In genomic region chr19:40570313-40571004, GRCh38 we compare ENCODE assay signal across 8 cellular contexts. TPM values are rescaled to one million over a fixed set of nuclear protein-coding genes. Genes with fewer than 3 reads are reported as not detected.
DNase-seq lines count a peak whose midpoint lies in the region; ATAC-seq and TF ChIP-seq lines count a peak whose summit lies in the region.

No MANE protein-coding gene starts in this region.

- BruUV-seq in PC-3 (replicated peaks; lab: Mats Ljungman, UMichigan) = no TSS peak

- POLR2A ChIA-PET in PC-3 (lab: Charles Lee; ENCODE audit: unreplicated experiment) = interaction anchor here (0.7 kb wide), 1 partner anchor 137 kb away, joined by 19 read pairs; no protein-coding TSS in a partner anchor

- H3K9me3 ChIP-seq in PC-3 (ENCODE audit: low read length) = no peaks in the 10 kb centered on the region
- no peaks in the 10 kb centered on the region for H3K9me3 ChIP-seq in muscle layer of colon (ENCODE audit: low read length)

- DNase-seq in DMS153 (lab: John Stamatoyannopoulos, UW) = peak; percentile 99
- DNase-seq in PC-3 = peak; percentile 98
- DNase-seq in activated T-cell treated with anti-CD3 and anti-CD28 coated beads, Interleukin-2, amount 50 U/mL, for 1 hour = peak; percentile 93
- DNase-seq in stimulated activated CD8-positive, alpha-beta memory T cell treated with anti-CD3 and anti-CD28 coated beads, Interleukin-4, amount 100 ng/mL, for 48 hours = peak; percentile 98

- no peaks in the 10 kb centered on the region for H3K27me3 ChIP-seq in PC-3 (ENCODE audit: low read length)
- H3K27me3 ChIP-seq in muscle layer of colon (ENCODE audit: control insufficient read depth in 1 of 2, insufficient read depth in 2 of 2, low read length in 2 of 2) = peaks cover 20 to 26% of the 10 kb centered on the region in 2 donors

- ATAC-seq in GM21619 (IDR thresholded peaks at IDR 0.05; ENCODE audit: unreplicated experiment) (peak; percentile 77), PC-3 (peak; percentile 93), esophagus mucosa (peak; percentile 98)

- intact Hi-C loops in PC-3 (cut with micrococcal nuclease) = no loop called here

- H3K27ac ChIP-seq in PC-3 (ENCODE audit: low read length) (peak overlapping the region; percentile 54; the same call in 1 of the 2 replicates), muscle layer of colon (ENCODE audit: low read depth, low read length) (no peak overlapping the region)

- CTCF ChIA-PET in PC-3 (lab: Charles Lee) = interaction anchor here (0.5 kb wide), 1 partner anchor 21 kb away, joined by 3 read pairs; no protein-coding TSS in a partner anchor

- TF ChIP-seq CTCF in PC-3 (conservative IDR thresholded peaks at IDR 0.05; ENCODE audit: low read depth, low read length) = no peak

- peak overlapping the region; percentile 77 for H3K9ac ChIP-seq in PC-3 (ENCODE audit: low read length)
- H3K9ac ChIP-seq in muscle layer of colon (ENCODE audit: low read length) = no peak overlapping the region

- peak overlapping the region; percentile 98 for H3K4me2 ChIP-seq in PC-3 (ENCODE audit: low read length)

- TF ChIP-seq RAD21 in Ishikawa (IDR thresholded peaks at IDR 0.05; ENCODE audit: low read depth) = peak; percentile 11; the same call in 1 of the 2 replicates

- H3K4me3 ChIP-seq in PC-3 (ENCODE audit: low read length) = peak overlapping the region; percentile 71
- peak overlapping the region; percentile 1 to 47 for H3K4me3 ChIP-seq in muscle layer of colon (ENCODE audit: low read depth in 1 of 2, low read length in 2 of 2)

- H3K4me1 ChIP-seq in PC-3 (ENCODE audit: insufficient read depth, low read length) (peaks cover 6% of the 10 kb centered on the region), muscle layer of colon (ENCODE audit: insufficient read depth, low read length) (peaks cover 5% of the 10 kb centered on the region)

- no peaks in the 10 kb centered on the region for H3K9me2 ChIP-seq in PC-3 (replicated peaks; ENCODE audit: low read length)

- peak overlapping the region; percentile 93 for H2AFZ ChIP-seq in PC-3 (ENCODE audit: low read length)

- no peak for TF ChIP-seq EP300 in Ishikawa (IDR thresholded peaks at IDR 0.05; ENCODE audit: borderline replicate concordance)

- H3K79me2 ChIP-seq in PC-3 (ENCODE audit: low read length) = no peaks in the 10 kb centered on the region

- H3K36me3 ChIP-seq in PC-3 (ENCODE audit: low read depth, low read length) = no peaks in the 10 kb centered on the region
- no peaks in the 10 kb centered on the region for H3K36me3 ChIP-seq in muscle layer of colon (ENCODE audit: insufficient read depth, low read length)

- no peaks in the 10 kb centered on the region for H4K20me1 ChIP-seq in PC-3 (ENCODE audit: low read length)

- H3F3A ChIP-seq in PC-3 (ENCODE audit: low read length, unreplicated experiment) = no peaks in the 10 kb centered on the region

TF ChIP-seq in Ishikawa, 13 proteins besides CTCF, POLR2A, EP300 and RAD21:
- no peak for TF ChIP-seq TEAD4 (IDR thresholded peaks at IDR 0.05)
- no peak for TF ChIP-seq CEBPB (IDR thresholded peaks at IDR 0.05)
- TF ChIP-seq, protein P1, sequence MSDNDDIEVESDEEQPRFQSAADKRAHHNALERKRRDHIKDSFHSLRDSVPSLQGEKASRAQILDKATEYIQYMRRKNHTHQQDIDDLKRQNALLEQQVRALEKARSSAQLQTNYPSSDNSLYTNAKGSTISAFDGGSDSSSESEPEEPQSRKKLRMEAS (IDR thresholded peaks at IDR 0.05) = peak; percentile 85
- no peak for TF ChIP-seq CREB1 (IDR thresholded peaks at IDR 0.05; ENCODE audit: low read depth)
- TF ChIP-seq, protein P2, sequence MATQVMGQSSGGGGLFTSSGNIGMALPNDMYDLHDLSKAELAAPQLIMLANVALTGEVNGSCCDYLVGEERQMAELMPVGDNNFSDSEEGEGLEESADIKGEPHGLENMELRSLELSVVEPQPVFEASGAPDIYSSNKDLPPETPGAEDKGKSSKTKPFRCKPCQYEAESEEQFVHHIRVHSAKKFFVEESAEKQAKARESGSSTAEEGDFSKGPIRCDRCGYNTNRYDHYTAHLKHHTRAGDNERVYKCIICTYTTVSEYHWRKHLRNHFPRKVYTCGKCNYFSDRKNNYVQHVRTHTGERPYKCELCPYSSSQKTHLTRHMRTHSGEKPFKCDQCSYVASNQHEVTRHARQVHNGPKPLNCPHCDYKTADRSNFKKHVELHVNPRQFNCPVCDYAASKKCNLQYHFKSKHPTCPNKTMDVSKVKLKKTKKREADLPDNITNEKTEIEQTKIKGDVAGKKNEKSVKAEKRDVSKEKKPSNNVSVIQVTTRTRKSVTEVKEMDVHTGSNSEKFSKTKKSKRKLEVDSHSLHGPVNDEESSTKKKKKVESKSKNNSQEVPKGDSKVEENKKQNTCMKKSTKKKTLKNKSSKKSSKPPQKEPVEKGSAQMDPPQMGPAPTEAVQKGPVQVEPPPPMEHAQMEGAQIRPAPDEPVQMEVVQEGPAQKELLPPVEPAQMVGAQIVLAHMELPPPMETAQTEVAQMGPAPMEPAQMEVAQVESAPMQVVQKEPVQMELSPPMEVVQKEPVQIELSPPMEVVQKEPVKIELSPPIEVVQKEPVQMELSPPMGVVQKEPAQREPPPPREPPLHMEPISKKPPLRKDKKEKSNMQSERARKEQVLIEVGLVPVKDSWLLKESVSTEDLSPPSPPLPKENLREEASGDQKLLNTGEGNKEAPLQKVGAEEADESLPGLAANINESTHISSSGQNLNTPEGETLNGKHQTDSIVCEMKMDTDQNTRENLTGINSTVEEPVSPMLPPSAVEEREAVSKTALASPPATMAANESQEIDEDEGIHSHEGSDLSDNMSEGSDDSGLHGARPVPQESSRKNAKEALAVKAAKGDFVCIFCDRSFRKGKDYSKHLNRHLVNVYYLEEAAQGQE (IDR thresholded peaks at IDR 0.05; ENCODE audit: low read depth) = no peak
- TF ChIP-seq ZBTB7A (IDR thresholded peaks at IDR 0.05; ENCODE audit: low read depth) = peak; percentile 79; the same call in 1 of the 2 replicates
- TF ChIP-seq EGR1 (IDR thresholded peaks at IDR 0.05) = peak; percentile 96
- TF ChIP-seq TAF1 (IDR thresholded peaks at IDR 0.05; ENCODE audit: low read depth) = no peak
- TF ChIP-seq NFIC (IDR thresholded peaks at IDR 0.05) = no peak
- no peak for TF ChIP-seq FOXM1 (IDR thresholded peaks at IDR 0.05; ENCODE audit: borderline replicate concordance, low read depth)
- 0 out of 2 replicates have a peak, but pooled peaks have one; percentile 26 for TF ChIP-seq USF1 (IDR thresholded peaks at IDR 0.05)
- TF ChIP-seq YY1 (IDR thresholded peaks at IDR 0.05; ENCODE audit: low read depth) = no peak
- no peak for TF ChIP-seq TCF12 (IDR thresholded peaks at IDR 0.05; ENCODE audit: low read depth)
TF ChIP-seq in Ishikawa: peak in this region for 4.

RNA-seq across cellular contexts. Expression of gene SHKBP1, which starts 6.2 kb away (rescaled TPM):
- total RNA-seq in PC-3 (2014; rRNA removed) (43.0 and 63.2 TPM in 2 replicates), esophagus mucosa (42.8 TPM)

RNA-seq across cellular contexts. Expression of gene LTBP4, which starts 30.7 kb away (rescaled TPM):
- total RNA-seq in PC-3 (2014; rRNA removed) = 8.9 and 16.7 TPM in 2 replicates
- 68.1 TPM for total RNA-seq in esophagus mucosa
